ENCODE assay signal across 2 cellular contexts in the genomic region with DNA sequence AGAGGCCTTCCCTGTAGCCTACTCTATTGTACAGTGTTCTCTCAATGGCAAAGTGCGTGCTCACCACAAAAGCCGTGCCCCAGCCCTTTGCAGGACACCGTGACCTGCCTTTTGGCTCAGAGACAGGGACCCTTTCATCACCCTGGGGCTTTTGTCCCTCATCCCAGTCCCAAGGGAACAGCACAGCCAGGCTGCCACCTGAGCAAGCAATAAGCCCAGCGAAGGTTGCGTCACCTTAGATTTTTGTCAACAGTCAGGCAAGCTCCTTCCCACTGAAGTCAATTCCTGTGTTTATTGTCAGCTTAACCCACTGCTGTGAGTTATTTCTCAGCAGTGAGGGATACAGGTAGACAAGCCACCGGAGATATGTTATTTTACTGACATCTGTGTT.
A peak's percentile ranks its signal among the peaks of the same experiment; 100 is the strongest.
TF ChIP-seq lines count a peak whose summit lies in the region.

No MANE protein-coding gene starts in this region.

TF ChIP-seq in IMR-90, 13 proteins besides CTCF, POLR2A, EP300 and RAD21:
- TF ChIP-seq CEBPB (IDR thresholded peaks at IDR 0.05; ENCODE audit: low read depth, low read length) (0 out of 2 replicates have a peak, but pooled peaks have one; percentile 11), BHLHE40 (IDR thresholded peaks at IDR 0.05; ENCODE audit: low read depth, low read length) (no peak), MAFK (IDR thresholded peaks at IDR 0.05; ENCODE audit: low read depth, low read length) (no peak), CHD1 (IDR thresholded peaks at IDR 0.05; ENCODE audit: low read depth, low read length) (no peak)
- TF ChIP-seq, protein P1, sequence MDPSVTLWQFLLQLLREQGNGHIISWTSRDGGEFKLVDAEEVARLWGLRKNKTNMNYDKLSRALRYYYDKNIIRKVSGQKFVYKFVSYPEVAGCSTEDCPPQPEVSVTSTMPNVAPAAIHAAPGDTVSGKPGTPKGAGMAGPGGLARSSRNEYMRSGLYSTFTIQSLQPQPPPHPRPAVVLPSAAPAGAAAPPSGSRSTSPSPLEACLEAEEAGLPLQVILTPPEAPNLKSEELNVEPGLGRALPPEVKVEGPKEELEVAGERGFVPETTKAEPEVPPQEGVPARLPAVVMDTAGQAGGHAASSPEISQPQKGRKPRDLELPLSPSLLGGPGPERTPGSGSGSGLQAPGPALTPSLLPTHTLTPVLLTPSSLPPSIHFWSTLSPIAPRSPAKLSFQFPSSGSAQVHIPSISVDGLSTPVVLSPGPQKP (IDR thresholded peaks at IDR 0.05; ENCODE audit: borderline replicate concordance, low read depth, low read length) = no peak
- TF ChIP-seq, protein P2, sequence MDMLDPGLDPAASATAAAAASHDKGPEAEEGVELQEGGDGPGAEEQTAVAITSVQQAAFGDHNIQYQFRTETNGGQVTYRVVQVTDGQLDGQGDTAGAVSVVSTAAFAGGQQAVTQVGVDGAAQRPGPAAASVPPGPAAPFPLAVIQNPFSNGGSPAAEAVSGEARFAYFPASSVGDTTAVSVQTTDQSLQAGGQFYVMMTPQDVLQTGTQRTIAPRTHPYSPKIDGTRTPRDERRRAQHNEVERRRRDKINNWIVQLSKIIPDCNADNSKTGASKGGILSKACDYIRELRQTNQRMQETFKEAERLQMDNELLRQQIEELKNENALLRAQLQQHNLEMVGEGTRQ (IDR thresholded peaks at IDR 0.05; ENCODE audit: low read depth, low read length) = no peak

TF ChIP-seq in HepG2, 621 proteins besides CTCF, POLR2A, EP300 and RAD21:
- TF ChIP-seq CEBPB (IDR thresholded peaks at IDR 0.05; ENCODE audit: borderline replicate concordance, low read depth, low read length) = peak; percentile 72; the same call in 1 of the 2 replicates
- TF ChIP-seq MIER3 (CRISPR knock-in tag; IDR thresholded peaks at IDR 0.05; ENCODE audit: borderline replicate concordance) = no peak
- TF ChIP-seq CEBPG (CRISPR knock-in tag; IDR thresholded peaks at IDR 0.05) = peak; percentile 39; the same call in 1 of the 2 replicates
- TF ChIP-seq PRPF4 (IDR thresholded peaks at IDR 0.05; ENCODE audit: low read depth, low read length, poor library complexity, severe bottlenecking) = no peak
